Comparison of ENCODE assay signal across 8 cellular contexts in the genomic region with DNA sequence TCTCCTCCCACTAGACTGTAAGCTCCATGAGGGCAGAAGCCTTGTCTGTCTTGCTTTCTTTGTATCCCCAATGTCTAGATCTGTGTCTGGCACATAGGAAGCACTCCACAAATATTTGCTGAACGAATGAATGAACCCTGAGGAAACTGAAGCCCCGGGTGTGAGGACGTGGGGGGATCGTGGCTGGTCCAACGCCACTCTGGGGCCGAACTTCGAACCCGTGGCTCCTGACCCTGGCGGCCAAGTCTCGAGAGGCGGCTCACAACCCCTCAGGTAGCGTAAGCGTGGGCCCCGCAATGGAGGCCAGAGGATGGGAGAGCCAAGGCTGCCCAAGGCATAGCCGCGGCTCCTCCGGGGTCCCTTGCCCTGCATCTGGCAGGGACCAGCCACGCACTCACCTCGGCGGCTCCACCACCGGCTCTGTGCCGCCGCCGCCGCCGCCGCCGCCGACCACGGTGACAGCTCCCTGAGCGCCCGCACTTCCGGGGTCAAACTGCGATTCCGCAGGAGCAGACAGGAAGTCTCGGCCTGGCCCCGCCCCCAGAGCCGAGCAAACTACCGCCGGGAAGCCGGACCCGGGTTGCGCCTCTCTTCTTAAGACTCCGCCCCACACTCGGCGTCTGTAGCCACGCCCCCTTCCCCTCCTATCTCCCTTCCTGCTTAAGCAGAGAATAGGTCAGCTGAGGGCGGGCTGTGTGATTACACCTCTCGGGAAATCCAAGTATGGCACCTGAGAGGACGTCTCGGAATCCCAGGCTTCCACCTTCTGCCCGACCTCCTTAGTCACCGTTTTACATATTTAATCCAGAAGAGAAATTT. TPM values are rescaled to one million over a fixed set of nuclear protein-coding genes. Genes with fewer than 3 reads are reported as not detected.
A peak's percentile ranks its signal among the peaks of the same experiment; 100 is the strongest.
DNase-seq lines count a peak whose midpoint lies in the region; ATAC-seq and TF ChIP-seq lines count a peak whose summit lies in the region.

Gene ASCC2 (minus strand): TSS at position 495 of the 819 bp plus-strand sequence. CDS start 5,949 bp downstream, outside the sequence.

- DNase-seq in Ammon's horn (ENCODE audit: low spot score) (peak; percentile 98), GM19238 (ENCODE audit: insufficient read length, low spot score) (peak; percentile 95), NCI-H524 (lab: John Stamatoyannopoulos, UW) (peak; percentile 98 to 99), kidney epithelial cell (ENCODE audit: low read depth) (peak; percentile 91)
- DNase-seq in activated CD4-positive, alpha-beta T cell treated with anti-CD3 and anti-CD28 coated beads for 4 hours, result peak; percentile 99
- DNase-seq in stimulated activated CD4-positive, alpha-beta T cell treated with anti-CD3 and anti-CD28 coated beads, Interleukin-15, amount 100 ng/mL, for 48 hours (ENCODE audit: low read depth in 2 of 2), result peak; percentile 99 to 100

- peak; percentile 94 for ATAC-seq in HG03442 (IDR thresholded peaks at IDR 0.05; ENCODE audit: unreplicated experiment)

- no peak for TF ChIP-seq CTCF in kidney epithelial cell (IDR thresholded peaks at IDR 0.05; ENCODE audit: insufficient read depth, low read length, poor library complexity, severe bottlenecking)

- H3K27ac ChIP-seq in cingulate gyrus (ENCODE audit: low read depth, low read length), result peak within 1 kb of the TSS; percentile 43

- H3K27me3 ChIP-seq in kidney epithelial cell (ENCODE audit: control insufficient read depth, insufficient read depth, low read length), result no peaks in the 10 kb centered on the region

- peak within 1 kb of the TSS; percentile 90 for H3K4me3 ChIP-seq in kidney epithelial cell (ENCODE audit: low read depth, low read length)

- H3K36me3 ChIP-seq in kidney epithelial cell (ENCODE audit: control insufficient read depth, insufficient read depth, low read length), result peaks cover 1% of the 10 kb centered on the region

RNA-seq across cellular contexts. Expression of gene ASCC2, which starts in this region (rescaled TPM):
- 38.6 and 41.7 TPM in 2 replicates for total RNA-seq in kidney epithelial cell

Comparison
In these comparisons a context has a peak if more than half of its experiments do, and no peak if none do; other contexts are left out.
1. Peak in every context shown above with its lines: DNase-seq, ATAC-seq, H3K4me3 ChIP-seq and H3K27ac ChIP-seq.